ENCODE assay signal across 12 cellular contexts in genomic region chr1:146019225-146020057, GRCh38. TPM values are rescaled to one million over a fixed set of nuclear protein-coding genes. Genes with fewer than 3 reads are reported as not detected.
DNase-seq lines count a peak whose midpoint lies in the region; ATAC-seq, FAIRE-seq and TF ChIP-seq lines count a peak whose summit lies in the region.
"Had no signal": no experiment of that assay in that cellular context is flagged by ENCODE, and none has a peak within 500 bp of the region (broad histone marks: within the 10 kb centered on the region; RNA-seq: fewer than 3 reads in every experiment).

No MANE protein-coding gene starts in this region.

- H3K9me3 ChIP-seq in liver (ENCODE audit: control insufficient read depth in 4 of 4, low read length in 3 of 4), result no peaks in the 10 kb centered on the region
- H3K9me3 ChIP-seq in HepG2 (ENCODE audit: low read length), result no peaks in the 10 kb centered on the region
- H3K9me3 ChIP-seq in aorta (ENCODE audit: control insufficient read depth, low read length), result no peaks in the 10 kb centered on the region

- no peak for TF ChIP-seq CTCF in liver (IDR thresholded peaks at IDR 0.05; ENCODE audit: low read depth, low read length, missing input control)
- no peak for TF ChIP-seq CTCF in HepG2 (CRISPR knock-in tag; IDR thresholded peaks at IDR 0.05)
- no peak for TF ChIP-seq CTCF in nephron (IDR thresholded peaks at IDR 0.05; ENCODE audit: unreplicated experiment in 3 of 3)

- no peaks in the 10 kb centered on the region for H3K27me3 ChIP-seq in liver (ENCODE audit: control insufficient read depth in 4 of 4, insufficient read depth in 4 of 4, low read length in 3 of 4)
- H3K27me3 ChIP-seq in HepG2 (ENCODE audit: control insufficient read depth in 1 of 2, insufficient read depth in 2 of 2, low read length in 2 of 2), result no peaks in the 10 kb centered on the region
- peaks cover 0 to 3% of the 10 kb centered on the region in 2 donors for H3K27me3 ChIP-seq in aorta (ENCODE audit: control insufficient read depth in 1 of 2, insufficient read depth in 2 of 2, low read length in 1 of 2)

- in situ Hi-C loops in HepG2 (cut with HindIII; ENCODE audit: extremely low pct_ligation_motif_present, low pct_unique_long_range_greater_than_20kb), result loop anchor here (10.0 kb wide), 1 partner anchor 175 kb away; the partner anchor contains the start of gene NUDT17

- BruUV-seq in HepG2 (replicated peaks; lab: Mats Ljungman, UMichigan), result no TSS peak

- TF ChIP-seq RAD21 in liver (IDR thresholded peaks at IDR 0.05) (peak in 1 of 2 donors; percentile 4), HepG2 (CRISPR knock-in tag; IDR thresholded peaks at IDR 0.05) (no peak)

- no peak overlapping the region for H2AFZ ChIP-seq in HepG2 (ENCODE audit: low read length)

- H3K4me1 Mint-ChIP-seq in nephron, result peaks cover 27% of the 10 kb centered on the region

- DNase-seq in HepG2 (ENCODE audit: low spot score) (no peak), aorta (peak in 1 of 2 donors; percentile 76), NCI-H510A (lab: John Stamatoyannopoulos, UW) (no peak)
- DNase-seq: Kasumi-1, NCI-H774, T-helper 9 cell had no signal

- H3K27me3 Mint-ChIP-seq in nephron (ENCODE audit: low read depth), result peaks cover 46% of the 10 kb centered on the region

- H3K4me3 ChIP-seq in liver (ENCODE audit: low read depth in 1 of 3, low read length in 3 of 3), result peak overlapping the region; percentile 59 to 68 (median 63)
- H3K4me3 ChIP-seq in HepG2 (replicated peaks in 1 of 3; ENCODE audit: insufficient read depth in 1 of 3, low read depth in 2 of 3, low read length in 3 of 3), result no peak overlapping the region
- no peak overlapping the region for H3K4me3 ChIP-seq in aorta (ENCODE audit: low read length in 2 of 2)

- H3K4me1 ChIP-seq in liver (ENCODE audit: control insufficient read depth in 4 of 4, insufficient read depth in 4 of 4, low read length in 3 of 4) (peaks cover 2 to 20% (median 10%) of the 10 kb centered on the region in 4 donors), HepG2 (ENCODE audit: insufficient read depth, low read length) (peaks cover 27% of the 10 kb centered on the region), aorta (ENCODE audit: control insufficient read depth in 1 of 2, insufficient read depth in 2 of 2, low read length in 2 of 2) (no peaks in the 10 kb centered on the region)

- peak overlapping the region; percentile 54 to 92 (median 61) for H3K4me3 Mint-ChIP-seq in nephron

- no peak overlapping the region for H3K4me2 ChIP-seq in HepG2 (ENCODE audit: low read depth, low read length)

- intact Hi-C loops in HepG2 (cut with micrococcal nuclease; ENCODE audit: unreplicated experiment) (no loop called here), aorta (cut with DNase I) (loop anchor here in 1 of 2 donors (10.0 kb wide), 1 partner anchor 125 kb away; no protein-coding TSS in a partner anchor)

- H3K36me3 ChIP-seq in liver (ENCODE audit: control insufficient read depth in 4 of 4, insufficient read depth in 3 of 4, low read depth in 1 of 4, low read length in 3 of 4) (peaks cover 2 to 20% (median 10%) of the 10 kb centered on the region in 4 donors), HepG2 (replicated peaks in 1 of 2; ENCODE audit: control insufficient read depth in 1 of 2, insufficient read depth in 2 of 2, low read length in 2 of 2) (no peaks in the 10 kb centered on the region), aorta (ENCODE audit: control insufficient read depth in 1 of 2, insufficient read depth in 2 of 2, low read length in 1 of 2) (no peaks in the 10 kb centered on the region)

- H3K27ac ChIP-seq in liver (ENCODE audit: low read depth in 1 of 2, low read length in 2 of 2), result peak overlapping the region; percentile 96 to 97
- no peak overlapping the region for H3K27ac ChIP-seq in HepG2 (ENCODE audit: extremely low read length, insufficient read depth, low read length)
- H3K27ac ChIP-seq in aorta (ENCODE audit: low read depth in 1 of 2, low read length in 2 of 2), result no peak overlapping the region

- CTCF ChIA-PET in HepG2 (lab: Yijun Ruan, JAX; ENCODE audit: low intra/inter-chr PET ratio, low total read pairs), result no interaction called here

- peak overlapping the region in 1 of 3 experiments; percentile 39 for H3K27ac Mint-ChIP-seq in nephron

- POLR2A ChIA-PET in HepG2 (lab: Yijun Ruan, JAX), result interaction anchor here (1.0 to 2.3 kb wide), 5 partner anchors 12 to 33 kb away, joined by 3 to 15 read pairs (median 5); no protein-coding TSS in a partner anchor

- no peak for TF ChIP-seq POLR2A in HepG2 (IDR thresholded peaks at IDR 0.05; ENCODE audit: insufficient read depth in 1 of 2, low read depth in 2 of 2, low read length in 2 of 2)

- TF ChIP-seq EP300 in HepG2 (IDR thresholded peaks at IDR 0.05; ENCODE audit: low read depth in 2 of 2, low read length in 2 of 2) (no peak), HepG2 (CRISPR knock-in tag; IDR thresholded peaks at IDR 0.05; ENCODE audit: borderline replicate concordance) (no peak)

- ATAC-seq in HepG2 (no peak), esophagus mucosa (peak; percentile 43), aorta (ENCODE audit: low FRiP score) (peak; percentile 67), HG03045 (IDR thresholded peaks at IDR 0.05; ENCODE audit: unreplicated experiment) (no peak), HG02970 (IDR thresholded peaks at IDR 0.05; ENCODE audit: low FRiP score, unreplicated experiment) (no peak)

- no peaks in the 10 kb centered on the region for H3K36me3 Mint-ChIP-seq in nephron (ENCODE audit: low read depth)

- FAIRE-seq in HepG2 (lab: Jason Lieb, UNC), result no peak

- no peaks in the 10 kb centered on the region for H3K9me3 Mint-ChIP-seq in nephron

- WGBS in liver, result 10% methylated on average over 43 of the region's 43 CpGs
- 95% methylated on average over 43 of the region's 43 CpGs for WGBS in HepG2 (ENCODE audit: low lambda C conversion rate)
- WGBS in aorta, 2 donors, result 15 to 19% methylated on average over 38 to 43 of the region's 43 CpGs

- no peaks in the 10 kb centered on the region for H4K20me1 ChIP-seq in HepG2 (ENCODE audit: insufficient read depth, low read length)

- H3K9ac ChIP-seq in liver (ENCODE audit: low read depth in 1 of 2, low read length in 2 of 2) (peak overlapping the region; percentile 60 to 82), HepG2 (ENCODE audit: insufficient read depth, low read depth, low read length) (no peak overlapping the region)

- H3K79me2 ChIP-seq in HepG2 (ENCODE audit: insufficient read depth, low read length), result no peaks in the 10 kb centered on the region

RNA-seq across cellular contexts. Expression of gene HJV, which starts 2.1 kb away (rescaled TPM):
- 10 to 100 TPM; 68.0 to 80.5 TPM for total RNA-seq in liver
- 100 to 1,000 TPM; 115 to 138 TPM for polyA plus RNA-seq in liver
- 0.15 and 0.18 TPM in 2 replicates for total RNA-seq in HepG2 (2016; rRNA removed; fragmentation: Illumina TruSeq; extraction: Trizol)
- total RNA-seq in HepG2 (2016; cell fraction: cytosol; rRNA removed; fragmentation: Illumina TruSeq; extraction: Trizol; ENCODE audit: low read depth), result 0.35 TPM in 1 of 2 replicates, not detected in the other
- total RNA-seq in HepG2 (2016; cell fraction: insoluble cytoplasmic fraction; rRNA removed; fragmentation: Illumina TruSeq; extraction: Trizol), result 0.30 TPM in 1 of 2 replicates, not detected in the other
- total RNA-seq in HepG2 (2016; cell fraction: membrane; rRNA removed; fragmentation: Illumina TruSeq; extraction: Trizol), result 0.22 and 0.28 TPM in 2 replicates
- not detected in 2 replicates for total RNA-seq in HepG2 (2016; cell fraction: nucleus; rRNA removed; fragmentation: Illumina TruSeq; extraction: Trizol)
- 0.03 TPM in 1 of 2 replicates, not detected in the other for polyA plus RNA-seq in HepG2 (2011; rRNA removed)
- 0.03 and 0.05 TPM in 2 replicates for polyA plus RNA-seq in HepG2 (2011; cell fraction: cytosol; rRNA removed)
- not detected in 2 replicates for polyA plus RNA-seq in HepG2 (2011; cell fraction: nucleus; rRNA removed)
- polyA plus RNA-seq in HepG2 (2012), result not detected in 2 replicates
- 0.08 and 0.12 TPM in 2 replicates for polyA plus RNA-seq in HepG2 (2016; cell fraction: cytosol; fragmentation: Illumina TruSeq; extraction: Trizol; ENCODE audit: low read depth)
- not detected in 2 replicates for polyA plus RNA-seq in HepG2 (2016; cell fraction: insoluble cytoplasmic fraction; fragmentation: Illumina TruSeq; extraction: Trizol; ENCODE audit: low read depth)
- not detected in 2 replicates for polyA plus RNA-seq in HepG2 (2016; cell fraction: membrane; fragmentation: Illumina TruSeq; extraction: Trizol; ENCODE audit: low read depth)
- not detected in 2 replicates for polyA plus RNA-seq in HepG2 (2016; cell fraction: nucleus; fragmentation: Illumina TruSeq; extraction: Trizol; ENCODE audit: insufficient read depth, low read depth)
- not detected in 2 replicates for polyA minus RNA-seq in HepG2 (2011; rRNA and poly(A)+ RNA removed; ENCODE audit: low replicate concordance)
- polyA minus RNA-seq in HepG2 (2011; cell fraction: cytosol; rRNA and poly(A)+ RNA removed), result not detected in 2 replicates
- not detected in 2 replicates for polyA minus RNA-seq in HepG2 (2011; cell fraction: nucleus; rRNA and poly(A)+ RNA removed)
- not detected for total RNA-seq in esophagus mucosa
- total RNA-seq in aorta, result not detected
- not detected for polyA plus RNA-seq in aorta
- polyA plus RNA-seq: BJ had no signal

RNA-seq across cellular contexts. Expression of gene TXNIP, which starts 23.1 kb away (rescaled TPM):
- total RNA-seq in liver, result 100 to 1,000 TPM in 1 of 2 donors, 10 to 100 TPM in 1; 84.7 to 223 TPM
- polyA plus RNA-seq in liver, result 10 to 100 TPM; 53.8 to 99.2 TPM
- 24.4 and 25.4 TPM in 2 replicates for total RNA-seq in HepG2 (2016; rRNA removed; fragmentation: Illumina TruSeq; extraction: Trizol)
- 4.1 and 4.3 TPM in 2 replicates for total RNA-seq in HepG2 (2016; cell fraction: cytosol; rRNA removed; fragmentation: Illumina TruSeq; extraction: Trizol; ENCODE audit: low read depth)
- 23.8 and 24.4 TPM in 2 replicates for total RNA-seq in HepG2 (2016; cell fraction: insoluble cytoplasmic fraction; rRNA removed; fragmentation: Illumina TruSeq; extraction: Trizol)
- total RNA-seq in HepG2 (2016; cell fraction: membrane; rRNA removed; fragmentation: Illumina TruSeq; extraction: Trizol), result 11.5 and 11.6 TPM in 2 replicates
- total RNA-seq in HepG2 (2016; cell fraction: nucleus; rRNA removed; fragmentation: Illumina TruSeq; extraction: Trizol), result 34.7 and 39.5 TPM in 2 replicates
- 237 and 283 TPM in 2 replicates for polyA plus RNA-seq in HepG2 (2011; rRNA removed)
- 133 and 240 TPM in 2 replicates for polyA plus RNA-seq in HepG2 (2011; cell fraction: cytosol; rRNA removed)
- polyA plus RNA-seq in HepG2 (2011; cell fraction: nucleus; rRNA removed), result 150 and 152 TPM in 2 replicates
- polyA plus RNA-seq in HepG2 (2012), result 191 and 204 TPM in 2 replicates
- 1.0 and 1.3 TPM in 2 replicates for polyA plus RNA-seq in HepG2 (2016; cell fraction: cytosol; fragmentation: Illumina TruSeq; extraction: Trizol; ENCODE audit: low read depth)
- 19.6 and 21.5 TPM in 2 replicates for polyA plus RNA-seq in HepG2 (2016; cell fraction: insoluble cytoplasmic fraction; fragmentation: Illumina TruSeq; extraction: Trizol; ENCODE audit: low read depth)
- 3.9 and 4.1 TPM in 2 replicates for polyA plus RNA-seq in HepG2 (2016; cell fraction: membrane; fragmentation: Illumina TruSeq; extraction: Trizol; ENCODE audit: low read depth)
- 35.2 and 39.0 TPM in 2 replicates for polyA plus RNA-seq in HepG2 (2016; cell fraction: nucleus; fragmentation: Illumina TruSeq; extraction: Trizol; ENCODE audit: insufficient read depth, low read depth)
- 132 and 425 TPM in 2 replicates for polyA minus RNA-seq in HepG2 (2011; rRNA and poly(A)+ RNA removed; ENCODE audit: low replicate concordance)
- polyA minus RNA-seq in HepG2 (2011; cell fraction: cytosol; rRNA and poly(A)+ RNA removed), result 117 and 168 TPM in 2 replicates
- 259 and 346 TPM in 2 replicates for polyA minus RNA-seq in HepG2 (2011; cell fraction: nucleus; rRNA and poly(A)+ RNA removed)
- 77.7 TPM for total RNA-seq in esophagus mucosa
- total RNA-seq in aorta, result 100 to 1,000 TPM; 354 to 536 TPM
- 100 to 1,000 TPM in 1 of 2 donors, 10 to 100 TPM in 1; 83.1 to 169 TPM for polyA plus RNA-seq in aorta

RNA-seq across cellular contexts. Expression of gene POLR3GL, which starts 55.0 kb away (rescaled TPM):
- total RNA-seq in liver (10 to 100 TPM; 11.9 to 12.7 TPM), HepG2 (2016; rRNA removed; fragmentation: Illumina TruSeq; extraction: Trizol) (12.4 and 15.3 TPM in 2 replicates), esophagus mucosa (6.1 TPM), aorta (10 to 100 TPM; 23.8 to 26.4 TPM)
- polyA plus RNA-seq in liver (10 to 100 TPM; 19.8 to 23.4 TPM), HepG2 (2011; rRNA removed) (10.8 and 11.5 TPM in 2 replicates), aorta (10 to 100 TPM; 73.4 to 89.0 TPM)
- total RNA-seq in HepG2 (2016; cell fraction: cytosol; rRNA removed; fragmentation: Illumina TruSeq; extraction: Trizol; ENCODE audit: low read depth), result 7.1 and 7.5 TPM in 2 replicates
- total RNA-seq in HepG2 (2016; cell fraction: insoluble cytoplasmic fraction; rRNA removed; fragmentation: Illumina TruSeq; extraction: Trizol), result 12.8 and 14.4 TPM in 2 replicates
- total RNA-seq in HepG2 (2016; cell fraction: membrane; rRNA removed; fragmentation: Illumina TruSeq; extraction: Trizol), result 15.4 and 17.0 TPM in 2 replicates
- total RNA-seq in HepG2 (2016; cell fraction: nucleus; rRNA removed; fragmentation: Illumina TruSeq; extraction: Trizol), result 5.4 and 6.2 TPM in 2 replicates
- 7.4 and 7.9 TPM in 2 replicates for polyA plus RNA-seq in HepG2 (2011; cell fraction: cytosol; rRNA removed)
- 5.1 and 6.2 TPM in 2 replicates for polyA plus RNA-seq in HepG2 (2011; cell fraction: nucleus; rRNA removed)
- polyA plus RNA-seq in HepG2 (2012), result 14.4 and 20.2 TPM in 2 replicates
- polyA plus RNA-seq in HepG2 (2016; cell fraction: cytosol; fragmentation: Illumina TruSeq; extraction: Trizol; ENCODE audit: low read depth), result 10.0 and 10.7 TPM in 2 replicates
- 21.5 and 23.2 TPM in 2 replicates for polyA plus RNA-seq in HepG2 (2016; cell fraction: insoluble cytoplasmic fraction; fragmentation: Illumina TruSeq; extraction: Trizol; ENCODE audit: low read depth)
- polyA plus RNA-seq in HepG2 (2016; cell fraction: membrane; fragmentation: Illumina TruSeq; extraction: Trizol; ENCODE audit: low read depth), result 20.0 and 21.6 TPM in 2 replicates
- 11.4 and 13.9 TPM in 2 replicates for polyA plus RNA-seq in HepG2 (2016; cell fraction: nucleus; fragmentation: Illumina TruSeq; extraction: Trizol; ENCODE audit: insufficient read depth, low read depth)
- 2.5 and 3.4 TPM in 2 replicates for polyA minus RNA-seq in HepG2 (2011; rRNA and poly(A)+ RNA removed; ENCODE audit: low replicate concordance)
- 2.5 and 4.6 TPM in 2 replicates for polyA minus RNA-seq in HepG2 (2011; cell fraction: cytosol; rRNA and poly(A)+ RNA removed)
- 5.0 and 6.6 TPM in 2 replicates for polyA minus RNA-seq in HepG2 (2011; cell fraction: nucleus; rRNA and poly(A)+ RNA removed)

RNA-seq across cellular contexts. Expression of gene ANKRD34A, which starts 55.1 kb away (rescaled TPM):
- under 1 TPM in 1 of 2 donors, not detected in 1; 0.17 TPM for total RNA-seq in liver
- polyA plus RNA-seq in liver, result under 1 TPM; 0.06 to 0.13 TPM
- 0.07 and 0.14 TPM in 2 replicates for total RNA-seq in HepG2 (2016; rRNA removed; fragmentation: Illumina TruSeq; extraction: Trizol)
- total RNA-seq in HepG2 (2016; cell fraction: cytosol; rRNA removed; fragmentation: Illumina TruSeq; extraction: Trizol; ENCODE audit: low read depth), result not detected in 2 replicates
- total RNA-seq in HepG2 (2016; cell fraction: insoluble cytoplasmic fraction; rRNA removed; fragmentation: Illumina TruSeq; extraction: Trizol), result 0.04 TPM in 1 of 2 replicates, not detected in the other
- 0.03 and 0.07 TPM in 2 replicates for total RNA-seq in HepG2 (2016; cell fraction: membrane; rRNA removed; fragmentation: Illumina TruSeq; extraction: Trizol)
- 0.13 and 0.19 TPM in 2 replicates for total RNA-seq in HepG2 (2016; cell fraction: nucleus; rRNA removed; fragmentation: Illumina TruSeq; extraction: Trizol)
- 0.05 and 0.07 TPM in 2 replicates for polyA plus RNA-seq in HepG2 (2011; rRNA removed)
- 0.04 and 0.05 TPM in 2 replicates for polyA plus RNA-seq in HepG2 (2011; cell fraction: cytosol; rRNA removed)
- polyA plus RNA-seq in HepG2 (2011; cell fraction: nucleus; rRNA removed), result 0.47 and 0.53 TPM in 2 replicates
- 0.11 and 0.19 TPM in 2 replicates for polyA plus RNA-seq in HepG2 (2012)
- not detected in 2 replicates for polyA plus RNA-seq in HepG2 (2016; cell fraction: cytosol; fragmentation: Illumina TruSeq; extraction: Trizol; ENCODE audit: low read depth)
- 0.08 TPM in 1 of 2 replicates, not detected in the other for polyA plus RNA-seq in HepG2 (2016; cell fraction: insoluble cytoplasmic fraction; fragmentation: Illumina TruSeq; extraction: Trizol; ENCODE audit: low read depth)
- 0.05 TPM in 1 of 2 replicates, not detected in the other for polyA plus RNA-seq in HepG2 (2016; cell fraction: membrane; fragmentation: Illumina TruSeq; extraction: Trizol; ENCODE audit: low read depth)
- 0.12 and 0.16 TPM in 2 replicates for polyA plus RNA-seq in HepG2 (2016; cell fraction: nucleus; fragmentation: Illumina TruSeq; extraction: Trizol; ENCODE audit: insufficient read depth, low read depth)
- polyA minus RNA-seq in HepG2 (2011; rRNA and poly(A)+ RNA removed; ENCODE audit: low replicate concordance), result 0.08 and 1.4 TPM in 2 replicates
- not detected in 2 replicates for polyA minus RNA-seq in HepG2 (2011; cell fraction: cytosol; rRNA and poly(A)+ RNA removed)
- polyA minus RNA-seq in HepG2 (2011; cell fraction: nucleus; rRNA and poly(A)+ RNA removed), result 0.25 and 0.39 TPM in 2 replicates
- 0.12 TPM for total RNA-seq in esophagus mucosa
- 1 to 10 TPM; 1.4 to 2.2 TPM for total RNA-seq in aorta
- polyA plus RNA-seq in aorta, result 1 to 10 TPM in 1 of 2 donors, under 1 TPM in 1; 0.63 to 1.9 TPM

Comparison
In these comparisons a context has a peak if more than half of its experiments do, and no peak if none do; other contexts are left out.
1. H3K27ac ChIP-seq: peak in liver (2 of 2); none in HepG2 (single experiment) and aorta (0 of 2).
2. H3K4me3 ChIP-seq: peak in liver (3 of 3); none in HepG2 (0 of 3) and aorta (0 of 2).
3. RNA of gene HJV, which starts 2.1 kb away (total RNA-seq): 68.0 to 80.5 TPM in liver; 0.15 to 0.35 TPM in HepG2, not detected in esophagus mucosa (single experiment) and not detected in aorta; every median in the first group is over 10 times any median in the second.
4. ATAC-seq: peak in esophagus mucosa (single experiment) and aorta (single experiment); none in HepG2 (single experiment), HG03045 (single experiment) and HG02970 (single experiment).